14 cellular contexts compared by ENCODE assay signal in the genomic region with DNA sequence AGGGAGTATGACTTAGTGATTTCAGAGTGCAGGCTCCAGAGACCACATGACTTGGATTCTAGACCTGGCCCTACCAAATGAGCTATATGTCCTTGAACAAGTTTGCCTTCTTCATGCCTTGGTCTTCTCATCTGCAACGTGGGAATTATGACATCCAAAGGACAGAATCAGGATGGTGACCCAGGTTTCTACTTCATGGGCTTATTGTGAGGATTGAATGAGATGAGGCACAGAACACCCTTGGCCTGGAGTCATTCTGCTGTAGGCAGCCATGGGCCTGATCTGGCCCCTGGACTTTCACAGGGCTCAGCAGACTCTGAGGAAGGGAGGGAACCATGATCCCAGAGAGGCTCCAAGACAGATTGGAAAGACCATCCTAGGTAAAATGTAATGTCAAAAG.
DNase-seq lines count a peak whose midpoint lies in the region; ATAC-seq and TF ChIP-seq lines count a peak whose summit lies in the region.
"Had no signal": no experiment of that assay in that cellular context is flagged by ENCODE, and none has a peak within 500 bp of the region (broad histone marks: within the 10 kb centered on the region; RNA-seq: fewer than 3 reads in every experiment).

No MANE protein-coding gene starts in this region.

- intact Hi-C loops in esophagus squamous epithelium (cut with DNase I) = no loop called here

- peak overlapping the region in 3 of 4 donors; percentile 71 to 84 (median 79) for H3K27ac ChIP-seq in esophagus squamous epithelium
- H3K27ac ChIP-seq in skin epidermis = peak overlapping the region in 13 of 21 experiments; percentile 6 to 87 (median 69)

- H3K4me3 Mint-ChIP-seq in activated naive CD4-positive, alpha-beta T cell treated with anti-CD3 and anti-CD28 coated beads, Interleukin-2, amount 50 U/mL, for 24 hours = no peak overlapping the region

- CTCF ChIA-PET in GM10248 (lab: Yijun Ruan, JAX) = interaction anchor here (0.8 to 1.7 kb wide), 5 partner anchors 20 to 606 kb away, joined by 3 to 5 read pairs (median 3); no protein-coding TSS in a partner anchor

- no peaks in the 10 kb centered on the region for H3K27me3 ChIP-seq in esophagus squamous epithelium

- H3K27me3 Mint-ChIP-seq in activated naive CD4-positive, alpha-beta T cell treated with anti-CD3 and anti-CD28 coated beads, Interleukin-2, amount 50 U/mL, for 24 hours = no peaks in the 10 kb centered on the region

- no peaks in the 10 kb centered on the region for H3K9me3 ChIP-seq in esophagus squamous epithelium
- H3K9me3 ChIP-seq: Caco-2, HAP-1 had no signal

- TF ChIP-seq CTCF in GM10248 (IDR thresholded peaks at IDR 0.05; ENCODE audit: control extremely low read depth, extremely low read depth, low read depth, missing control alignments) (no peak), esophagus squamous epithelium (IDR thresholded peaks at IDR 0.05) (no peak)

- no peaks in the 10 kb centered on the region for H3K36me3 Mint-ChIP-seq in activated naive CD4-positive, alpha-beta T cell treated with anti-CD3 and anti-CD28 coated beads, Interleukin-2, amount 50 U/mL, for 24 hours

- TF ChIP-seq POLR2A in esophagus squamous epithelium (IDR thresholded peaks at IDR 0.05) = no peak

- H3K36me3 ChIP-seq in esophagus squamous epithelium = no peaks in the 10 kb centered on the region
- H3K36me3 ChIP-seq: HAP-1 had no signal

- no peaks in the 10 kb centered on the region for H3K9me3 Mint-ChIP-seq in activated naive CD4-positive, alpha-beta T cell treated with anti-CD3 and anti-CD28 coated beads, Interleukin-2, amount 50 U/mL, for 24 hours

- peaks cover 30 to 93% (median 55%) of the 10 kb centered on the region in 3 donors for H3K4me1 ChIP-seq in esophagus squamous epithelium
- H3K4me1 ChIP-seq: HAP-1 had no signal

- ATAC-seq in HG02678 (IDR thresholded peaks at IDR 0.05; ENCODE audit: unreplicated experiment) = no peak

- H3K27ac Mint-ChIP-seq in activated naive CD4-positive, alpha-beta T cell treated with anti-CD3 and anti-CD28 coated beads, Interleukin-2, amount 50 U/mL, for 24 hours = peak overlapping the region; percentile 55

- POLR2A ChIA-PET in GM10248 (lab: Yijun Ruan, JAX) = no interaction called here

- no peak for DNase-seq in activated naive CD4-positive, alpha-beta T cell treated with anti-CD3 and anti-CD28 coated beads, Interleukin-2, amount 50 U/mL, for 16 hours
- DNase-seq in GM10248 (ENCODE audit: extremely low spot score) (peak; percentile 5), esophagus squamous epithelium (lab: John Stamatoyannopoulos, UW) (no peak), iPS-NIHi11 (ENCODE audit: low spot score) (no peak), GM03348 (ENCODE audit: low spot score) (no peak)
- DNase-seq: Caco-2, DMS53, NCI-H187 treated with DMSO at 0.1 percent for 48 hours, NCI-H774 had no signal

- peaks cover 24% of the 10 kb centered on the region for H3K4me1 Mint-ChIP-seq in activated naive CD4-positive, alpha-beta T cell treated with anti-CD3 and anti-CD28 coated beads, Interleukin-2, amount 50 U/mL, for 24 hours

- WGBS in esophagus squamous epithelium, 2 donors = 70 to 80% methylated on average over 1 of the region's 1 CpG

- no peak overlapping the region for H3K4me3 ChIP-seq in esophagus squamous epithelium
- H3K4me3 ChIP-seq in skin epidermis = no peak overlapping the region
- H3K4me3 ChIP-seq: GM12878, HAP-1 had no signal
